12 cellular contexts compared by ENCODE assay signal in the genomic region with DNA sequence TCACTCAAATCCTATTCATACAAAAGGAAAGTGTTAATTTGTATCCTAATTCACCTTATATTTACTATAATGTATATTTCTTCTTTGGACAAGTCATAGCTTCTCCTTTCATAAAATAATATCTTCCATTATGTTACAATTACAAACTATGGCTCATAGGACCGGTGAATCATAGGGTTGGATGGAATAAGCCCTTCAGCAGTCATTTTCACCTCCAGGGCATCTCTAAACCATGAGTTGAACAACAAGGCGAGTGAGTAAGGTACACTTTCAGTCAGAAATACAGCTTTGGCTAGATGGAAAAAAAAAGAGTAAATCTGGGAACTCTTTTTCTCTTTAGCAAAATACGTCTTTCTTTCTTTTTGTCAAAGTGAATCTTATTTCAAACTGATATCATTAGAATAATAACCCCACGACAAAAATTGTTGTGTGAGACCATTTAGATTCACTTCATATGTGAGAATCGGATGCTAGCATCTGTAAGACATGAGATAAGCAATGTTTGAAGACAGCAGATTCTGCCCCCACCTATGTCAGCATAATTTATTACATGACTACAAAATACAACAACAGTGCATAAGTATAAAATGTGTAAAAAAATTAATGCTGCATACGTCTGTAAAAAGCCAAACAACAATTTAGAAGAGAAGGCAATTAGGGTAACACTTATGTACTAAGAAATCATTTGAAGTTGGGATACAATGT.
DNase-seq lines count a peak whose midpoint lies in the region; ATAC-seq and TF ChIP-seq lines count a peak whose summit lies in the region.
"Had no signal": no experiment of that assay in that cellular context is flagged by ENCODE, and none has a peak within 500 bp of the region (broad histone marks: within the 10 kb centered on the region; RNA-seq: fewer than 3 reads in every experiment).

No MANE protein-coding gene starts in this region.

- no peaks in the 10 kb centered on the region for H3K79me2 ChIP-seq in MM.1S (ENCODE audit: low read length)

- H3K27me3 ChIP-seq in AG04450 (ENCODE audit: control insufficient read depth, insufficient read depth, low read length) (no peaks in the 10 kb centered on the region), muscle layer of colon (ENCODE audit: control insufficient read depth in 1 of 2, insufficient read depth in 2 of 2, low read length in 2 of 2) (no peaks in the 10 kb centered on the region), MM.1S (replicated peaks; ENCODE audit: insufficient read depth, low read length) (no peaks in the 10 kb centered on the region)
- H3K27me3 ChIP-seq in CD8-positive, alpha-beta T cell (ENCODE audit: insufficient read depth, low read length) = no peaks in the 10 kb centered on the region
- H3K27me3 ChIP-seq: colonic mucosa had no signal

- POLR2A ChIA-PET in AG04450 (lab: Yijun Ruan, JAX) = interaction anchor here (1.2 to 2.4 kb wide), 6 partner anchors 10 to 186 kb away, joined by 3 to 17 read pairs (median 12); no protein-coding TSS in a partner anchor
- POLR2A ChIA-PET in HEK293 (lab: Yijun Ruan, JAX) = no interaction called here
- POLR2A ChIA-PET in CD8-positive, alpha-beta T cell (lab: Charles Lee) = no interaction called here

- H3K4me1 Mint-ChIP-seq in CD8-positive, alpha-beta T cell (ENCODE audit: low read depth) = no peaks in the 10 kb centered on the region

- no peak for DNase-seq in AG04450 (ENCODE audit: low read depth, low spot score)
- peak; percentile 79 for DNase-seq in astrocyte of the spinal cord (ENCODE audit: low read depth, low spot score)
- no peak for DNase-seq in CD8-positive, alpha-beta T cell
- no peak for DNase-seq in mesenteric fat pad (ENCODE audit: low spot score)
- no peak for DNase-seq in MM.1S
- DNase-seq: colonic mucosa, DND-41, KBM-7, NCI-H526 had no signal

- H3K9me3 Mint-ChIP-seq in CD8-positive, alpha-beta T cell = no peaks in the 10 kb centered on the region

- H3K4me3 ChIP-seq in AG04450 (ENCODE audit: low read depth, low read length) (no peak overlapping the region), HEK293 (ENCODE audit: low read depth, low read length) (no peak overlapping the region), astrocyte of the spinal cord (ENCODE audit: low read depth, low read length) (no peak overlapping the region), muscle layer of colon (ENCODE audit: low read depth in 1 of 2, low read length in 2 of 2) (no peak overlapping the region), MM.1S (ENCODE audit: low read length) (no peak overlapping the region)
- no peak overlapping the region for H3K4me3 ChIP-seq in CD8-positive, alpha-beta T cell (ENCODE audit: low read depth, low read length)
- H3K4me3 ChIP-seq: colonic mucosa had no signal

- H3K36me3 Mint-ChIP-seq in CD8-positive, alpha-beta T cell = no peaks in the 10 kb centered on the region

- ATAC-seq in GM18861 (IDR thresholded peaks at IDR 0.05; ENCODE audit: unreplicated experiment) = no peak
- no peak for ATAC-seq in CD8-positive, alpha-beta T cell

- H3K9ac ChIP-seq in muscle layer of colon (ENCODE audit: low read length) = no peak overlapping the region
- no peak overlapping the region for H3K9ac ChIP-seq in MM.1S (ENCODE audit: low read length)

- H2AFZ ChIP-seq in MM.1S (ENCODE audit: low read length) = no peak overlapping the region

- no peak overlapping the region for H3K4me3 Mint-ChIP-seq in CD8-positive, alpha-beta T cell

- TF ChIP-seq CTCF in AG04450 (IDR thresholded peaks at IDR 0.05; ENCODE audit: low read depth, low read length) (peak; percentile 20; the same call in 1 of the 2 replicates), HEK293 (tag by site-specific recombination; IDR thresholded peaks at IDR 0.05) (no peak), astrocyte of the spinal cord (IDR thresholded peaks at IDR 0.05; ENCODE audit: low read depth, low read length) (no peak), MM.1S (IDR thresholded peaks at IDR 0.05; ENCODE audit: low read length) (no peak)
- TF ChIP-seq CTCF in CD8-positive, alpha-beta T cell (IDR thresholded peaks at IDR 0.05) = no peak

- intact Hi-C loops in CD8-positive, alpha-beta T cell (cut with DNase I, micrococcal nuclease) = no loop called here

- H3K27ac Mint-ChIP-seq in CD8-positive, alpha-beta T cell = no peak overlapping the region

- H3F3A ChIP-seq in MM.1S (ENCODE audit: insufficient read depth, low read length) = peaks cover 20% of the 10 kb centered on the region

- H4K20me1 ChIP-seq in MM.1S (ENCODE audit: insufficient read depth, low read length) = no peaks in the 10 kb centered on the region

- no peaks in the 10 kb centered on the region for H3K9me3 ChIP-seq in AG04450 (ENCODE audit: control insufficient read depth, insufficient read depth, low read length)
- H3K9me3 ChIP-seq in HEK293 (ENCODE audit: control insufficient read depth, insufficient read depth, low read depth, low read length) = no peaks in the 10 kb centered on the region
- H3K9me3 ChIP-seq in muscle layer of colon (ENCODE audit: low read length) = no peaks in the 10 kb centered on the region
- H3K9me3 ChIP-seq in CD8-positive, alpha-beta T cell (ENCODE audit: low read length) = no peaks in the 10 kb centered on the region
- no peaks in the 10 kb centered on the region for H3K9me3 ChIP-seq in MM.1S (replicated peaks; ENCODE audit: insufficient read depth, low read length)
- H3K9me3 ChIP-seq: colonic mucosa had no signal

- CTCF ChIA-PET in AG04450 (lab: Charles Lee) (no interaction called here), HEK293 (lab: Yijun Ruan, JAX) (interaction anchor here (0.6 to 0.7 kb wide), 2 partner anchors 101 to 380 kb away, joined by 3 to 4 read pairs; no protein-coding TSS in a partner anchor)
- CTCF ChIA-PET in CD8-positive, alpha-beta T cell (lab: Charles Lee) = no interaction called here

- H3K4me1 ChIP-seq in HEK293 (ENCODE audit: control insufficient read depth, insufficient read depth, low read length) (peaks cover 9% of the 10 kb centered on the region), muscle layer of colon (ENCODE audit: insufficient read depth, low read length) (peaks cover 42% of the 10 kb centered on the region), MM.1S (ENCODE audit: low read length) (peaks cover 47% of the 10 kb centered on the region)
- H3K4me1 ChIP-seq in CD8-positive, alpha-beta T cell (ENCODE audit: insufficient read depth, low read length) = no peaks in the 10 kb centered on the region
- H3K4me1 ChIP-seq: colonic mucosa had no signal

- peak overlapping the region; percentile 87 for H3K27ac ChIP-seq in AG04450 (ENCODE audit: low read depth, low read length)
- no peak overlapping the region for H3K27ac ChIP-seq in HEK293 (ENCODE audit: extremely low read depth, low read depth, low read length)
- peak overlapping the region; percentile 31 for H3K27ac ChIP-seq in muscle layer of colon (ENCODE audit: low read depth, low read length)
- H3K27ac ChIP-seq in CD8-positive, alpha-beta T cell (ENCODE audit: low read depth, low read length) = no peak overlapping the region
- no peak overlapping the region for H3K27ac ChIP-seq in MM.1S (ENCODE audit: low read length)
- H3K27ac ChIP-seq: colonic mucosa had no signal

- no peaks in the 10 kb centered on the region for H3K9me2 ChIP-seq in MM.1S (replicated peaks; ENCODE audit: insufficient read depth, low read length)

- no peaks in the 10 kb centered on the region for H3K36me3 ChIP-seq in HEK293 (ENCODE audit: control insufficient read depth in 2 of 2, insufficient read depth in 1 of 2, low read length in 2 of 2)
- H3K36me3 ChIP-seq in muscle layer of colon (ENCODE audit: insufficient read depth, low read length) = no peaks in the 10 kb centered on the region
- H3K36me3 ChIP-seq in CD8-positive, alpha-beta T cell (ENCODE audit: insufficient read depth, low read length) = no peaks in the 10 kb centered on the region
- H3K36me3 ChIP-seq in MM.1S (replicated peaks; ENCODE audit: insufficient read depth, low read length) = no peaks in the 10 kb centered on the region
- H3K36me3 ChIP-seq: colonic mucosa had no signal

- H3K27me3 Mint-ChIP-seq in CD8-positive, alpha-beta T cell (ENCODE audit: low read depth) = no peaks in the 10 kb centered on the region

- no peak overlapping the region for H3K4me2 ChIP-seq in MM.1S (ENCODE audit: low read depth, low read length)

- in situ Hi-C loops in astrocyte of the spinal cord (cut with HindIII; ENCODE audit: low sequenced_read_pairs) = no loop called here

TF ChIP-seq in HEK293, 187 proteins besides CTCF, POLR2A, EP300 and RAD21:
- TF ChIP-seq ZBTB20 (tag by site-specific recombination; IDR thresholded peaks at IDR 0.05) (peak; percentile 23; the same call in 1 of the 2 replicates), MYNN (tag by site-specific recombination; IDR thresholded peaks at IDR 0.05; ENCODE audit: borderline replicate concordance) (no peak)

Comparison
In these comparisons a context has a peak if more than half of its experiments do, and no peak if none do; other contexts are left out.
1. H3K27ac ChIP-seq: peak in AG04450 (single experiment) and muscle layer of colon (single experiment); none in HEK293 (single experiment), CD8-positive, alpha-beta T cell (single experiment) and MM.1S (single experiment).